ENCODE assay signal across 23 cellular contexts in genomic region chr5:118561971-118562370, GRCh38.
"Had no signal": no experiment of that assay in that cellular context is flagged by ENCODE, and none has a peak within 500 bp of the region (broad histone marks: within the 10 kb centered on the region; RNA-seq: fewer than 3 reads in every experiment).

No MANE protein-coding gene starts in this region.

- ATAC-seq: left lobe of liver; natural killer cell treated with Interleukin-12 subunit alpha and Interleukin-12 subunit beta and Interleukin-15 and Interleukin-18, amount 100 ng/mL, for 72 hours; pancreas; sciatic nerve; stimulated activated memory B cell treated with anti-CD40 and anti-IgM and Interleukin-4, amounts not matched to agents 10 μg/mL and 1 μg/mL and 100 μg/mL, for 72 hours had no signal

- H3K27me3 ChIP-seq: colonic mucosa, pancreas, spleen, tibial artery, upper lobe of left lung, uterus had no signal

- H3K4me3 ChIP-seq: colonic mucosa, lung, pancreas, prostate gland, spleen, tibial artery, upper lobe of left lung, uterus had no signal

- H3K9me3 ChIP-seq: colonic mucosa, pancreas, prostate gland, spleen, tibial artery, upper lobe of left lung, uterus had no signal

- DNase-seq: colonic mucosa; dermis blood vessel endothelial cell; foreskin melanocyte; head of caudate nucleus; hypothalamus; kidney glomerular epithelial cell; mesenchymal stem cell; midbrain; occipital lobe; pancreas; spleen; stimulated activated CD4-positive, alpha-beta T cell treated with anti-CD3 and anti-CD28 coated beads, Interleukin-15, amount 100 ng/mL, for 24 hours; stimulated activated CD4-positive, alpha-beta T cell treated with anti-CD3 and anti-CD28 coated beads, Interleukin-1b, Interleukin-23, amount 100 ng/mL, for 48 hours; stimulated activated CD4-positive, alpha-beta T cell treated with anti-CD3 and anti-CD28 coated beads, Interleukin-4, amount 100 ng/mL, for 24 hours; tibial artery; upper lobe of left lung; uterus had no signal

- H3K4me1 ChIP-seq: colonic mucosa, pancreas, prostate gland, spleen, tibial artery, upper lobe of left lung, uterus had no signal

- H3K36me3 ChIP-seq: colonic mucosa, pancreas, prostate gland, spleen, tibial artery, upper lobe of left lung, uterus had no signal

- H3K27ac ChIP-seq: colonic mucosa, pancreas, prostate gland, spleen, tibial artery, upper lobe of left lung, uterus had no signal
